Comparison of ENCODE assay signal across 8 cellular contexts in the genomic region with DNA sequence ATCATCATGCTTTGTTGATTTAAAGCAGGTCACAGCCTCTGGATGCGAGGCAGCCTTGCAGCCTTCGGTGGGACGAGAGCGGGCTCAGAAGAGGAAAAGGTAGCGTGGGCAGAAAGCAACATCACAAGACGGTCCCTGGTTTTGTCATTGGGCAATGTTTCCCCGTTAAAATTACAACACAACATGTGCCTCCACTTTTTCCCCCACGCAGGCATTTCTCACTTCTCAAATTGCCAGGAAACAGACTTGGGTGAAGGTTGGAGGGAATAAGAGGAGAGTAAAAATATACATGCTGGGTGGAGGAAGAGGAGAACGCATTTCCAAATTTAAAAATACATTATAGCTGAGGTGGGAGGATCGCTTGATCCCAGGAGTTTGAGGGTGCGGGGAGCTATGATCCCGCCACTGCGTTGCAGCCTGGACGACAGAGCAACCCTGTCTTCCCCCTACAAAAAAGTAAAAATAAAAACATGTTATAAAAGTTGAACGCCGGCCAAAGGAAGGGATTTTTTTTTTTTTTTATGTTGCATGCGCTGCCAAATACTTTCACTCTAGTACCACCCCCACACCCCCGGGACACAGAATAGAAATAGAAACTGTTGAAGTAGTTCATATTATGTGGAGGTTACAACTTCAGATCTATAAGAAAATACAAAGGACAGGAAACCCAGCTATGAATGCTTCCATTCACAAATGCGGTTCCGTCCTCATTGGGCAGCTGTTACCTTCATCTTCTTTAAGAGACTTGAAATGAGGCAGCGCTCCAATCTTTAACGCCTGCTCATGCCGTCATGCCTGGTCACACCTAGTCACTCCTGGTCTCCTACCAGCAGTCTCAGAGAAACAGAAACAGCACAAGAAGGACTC. TPM values are rescaled to one million over a fixed set of nuclear protein-coding genes. Genes with fewer than 3 reads are reported as not detected.
DNase-seq lines count a peak whose midpoint lies in the region; ATAC-seq and TF ChIP-seq lines count a peak whose summit lies in the region.

No MANE protein-coding gene starts in this region.

- WGBS in prostate gland, result 36% methylated on average over 23 of the region's 23 CpGs

- CTCF ChIA-PET in RWPE1 (lab: Yijun Ruan, JAX) (interaction anchor here (1.2 kb wide), 1 partner anchor 14 kb away, joined by 4 read pairs; a partner anchor contains a TSS), OCI-LY7 (lab: Charles Lee; ENCODE audit: unreplicated experiment) (no interaction called here)

- no TSS peak for BruUV-seq in OCI-LY7 (replicated peaks; lab: Mats Ljungman, UMichigan)

- no peaks in the 10 kb centered on the region for H3K36me3 ChIP-seq in prostate gland
- H3K36me3 ChIP-seq in OCI-LY7 (ENCODE audit: insufficient read depth, low read length), result no peaks in the 10 kb centered on the region

- H4K20me1 ChIP-seq in OCI-LY7 (ENCODE audit: insufficient read depth, low read length), result no peaks in the 10 kb centered on the region

- ATAC-seq in GM18868 (IDR thresholded peaks at IDR 0.05; ENCODE audit: unreplicated experiment) (peak; percentile 77), GM21367 (IDR thresholded peaks at IDR 0.05; ENCODE audit: unreplicated experiment) (no peak)

- H3K4me1 ChIP-seq in prostate gland (replicated peaks) (peaks cover 6% of the 10 kb centered on the region), OCI-LY7 (ENCODE audit: insufficient read depth, low read length, poor library complexity, severe bottlenecking) (no peaks in the 10 kb centered on the region)

- H3K9me2 ChIP-seq in OCI-LY7 (ENCODE audit: insufficient read depth, low read length), result no peaks in the 10 kb centered on the region

- peak overlapping the region; percentile 48 for H3K27ac ChIP-seq in RWPE1
- peak overlapping the region; percentile 48 to 55 for H3K27ac ChIP-seq in prostate gland
- H3K27ac ChIP-seq in OCI-LY7 (ENCODE audit: low read depth, low read length, poor library complexity, severe bottlenecking), result no peak overlapping the region

- intact Hi-C loops in prostate gland (cut with DNase I), result loop anchor here (5.0 kb wide), 1 partner anchor 291 kb away; no protein-coding TSS in a partner anchor
- intact Hi-C loops in OCI-LY7 (cut with micrococcal nuclease; ENCODE audit: unreplicated experiment), result no loop called here

- H2AFZ ChIP-seq in OCI-LY7 (ENCODE audit: low read length), result no peak overlapping the region

- DNase-seq in RWPE1 (ENCODE audit: low spot score) (no peak), fibroblast of pulmonary artery (ENCODE audit: low read depth) (peak; percentile 81), prostate gland (ENCODE audit: low spot score) (peak; percentile 24), OCI-LY7 (ENCODE audit: low spot score) (no peak), NCI-H1105 treated with DMSO at 0.1 percent for 48 hours (lab: John Stamatoyannopoulos, UW) (no peak), DMS153 treated with DMSO at 0.1 percent for 48 hours (lab: John Stamatoyannopoulos, UW; ENCODE audit: unreplicated experiment) (no peak)

- no peak overlapping the region for H3K4me2 ChIP-seq in OCI-LY7 (ENCODE audit: low read length)

- POLR2A ChIA-PET in RWPE1 (lab: Yijun Ruan, JAX; ENCODE audit: low non-redundant PET) (no interaction called here), OCI-LY7 (lab: Charles Lee) (interaction anchor here (0.9 kb wide), 1 partner anchor 12 kb away, joined by 3 read pairs; no protein-coding TSS in a partner anchor)

- H3K9me3 ChIP-seq in prostate gland, result no peaks in the 10 kb centered on the region
- H3K9me3 ChIP-seq in OCI-LY7 (ENCODE audit: low read length), result no peaks in the 10 kb centered on the region

- H3K4me3 ChIP-seq in fibroblast of pulmonary artery (replicated peaks; ENCODE audit: low read depth, low read length) (peak overlapping the region; percentile 26), prostate gland (no peak overlapping the region), OCI-LY7 (ENCODE audit: low read depth, low read length, poor library complexity, severe bottlenecking) (no peak overlapping the region)

- TF ChIP-seq POLR2A in prostate gland (IDR thresholded peaks at IDR 0.05), result no peak

- H3K27me3 ChIP-seq in prostate gland (replicated peaks; ENCODE audit: insufficient read depth), result no peaks in the 10 kb centered on the region

- TF ChIP-seq CTCF in RWPE1 (conservative IDR thresholded peaks at IDR 0.05; ENCODE audit: low read depth) (no peak), fibroblast of pulmonary artery (IDR thresholded peaks at IDR 0.05; ENCODE audit: low read length, missing control alignments) (no peak), prostate gland (IDR thresholded peaks at IDR 0.05) (no peak), OCI-LY7 (conservative IDR thresholded peaks at IDR 0.05; ENCODE audit: low read length) (no peak)

- no peaks in the 10 kb centered on the region for H3K79me2 ChIP-seq in OCI-LY7 (ENCODE audit: insufficient read depth, low read depth, low read length)

RNA-seq across cellular contexts. Expression of a gene that starts 13.8 kb away (rescaled TPM):
- 10 to 100 TPM; 33.9 to 48.5 TPM for total RNA-seq in prostate gland
- 37.5 and 44.6 TPM in 2 replicates for total RNA-seq in OCI-LY7 (2014; rRNA removed; shearing (Covaris generic))
- 59.9 and 62.4 TPM in 2 replicates for total RNA-seq in OCI-LY7 (2022)

RNA-seq across cellular contexts. Expression of a gene that starts 48.9 kb away (rescaled TPM):
- total RNA-seq in prostate gland (10 to 100 TPM; 22.0 to 27.1 TPM), OCI-LY7 (2022) (20.0 and 21.2 TPM in 2 replicates)
- total RNA-seq in OCI-LY7 (2014; rRNA removed; shearing (Covaris generic)), result 13.9 and 18.6 TPM in 2 replicates

RNA-seq across cellular contexts. Expression of a gene that starts 49.0 kb away (rescaled TPM):
- 1 to 10 TPM in 1 of 2 donors, under 1 TPM in 1; 0.14 to 8.1 TPM for total RNA-seq in prostate gland
- 0.06 TPM in 1 of 2 replicates, not detected in the other for total RNA-seq in OCI-LY7 (2014; rRNA removed; shearing (Covaris generic))
- total RNA-seq in OCI-LY7 (2022), result not detected in 2 replicates

Comparison
In these comparisons a context has a peak if more than half of its experiments do, and no peak if none do; other contexts are left out.
1. DNase-seq: peak in fibroblast of pulmonary artery (single experiment) and prostate gland (single experiment); none in RWPE1 (single experiment), OCI-LY7 (single experiment), NCI-H1105 treated with DMSO at 0.1 percent for 48 hours (single experiment) and DMS153 treated with DMSO at 0.1 percent for 48 hours (single experiment).